ENCODE assay signal across 9 cellular contexts in genomic region chr1:99825098-99825497, GRCh38.
"Had no signal": no experiment of that assay in that cellular context is flagged by ENCODE, and none has a peak within 500 bp of the region (broad histone marks: within the 10 kb centered on the region; RNA-seq: fewer than 3 reads in every experiment).

No MANE protein-coding gene starts in this region.

- H3K27ac ChIP-seq: GM23248 had no signal

- FAIRE-seq: HTR-8/SVneo had no signal

- H3K27ac Mint-ChIP-seq: HFFc6, IgD-negative memory B cell had no signal

- H3K9ac ChIP-seq: GM23248 had no signal

- H3K9me3 ChIP-seq: HAP-1 had no signal

- ATAC-seq: HCT116 had no signal

- H3K4me1 ChIP-seq: HAP-1 had no signal

- H3K4me3 Mint-ChIP-seq: HFFc6, IgD-negative memory B cell had no signal

- H3K4me3 ChIP-seq: GM23248, HAP-1 had no signal

- DNase-seq: GM23248, GOT3, H7, HFFc6, KG1 had no signal

- H3K36me3 ChIP-seq: HAP-1 had no signal

- H3K9me3 Mint-ChIP-seq: HFFc6, IgD-negative memory B cell had no signal

- H2AFZ ChIP-seq: GM23248 had no signal
